ENCODE assay signal across 8 cellular contexts in the genomic region with DNA sequence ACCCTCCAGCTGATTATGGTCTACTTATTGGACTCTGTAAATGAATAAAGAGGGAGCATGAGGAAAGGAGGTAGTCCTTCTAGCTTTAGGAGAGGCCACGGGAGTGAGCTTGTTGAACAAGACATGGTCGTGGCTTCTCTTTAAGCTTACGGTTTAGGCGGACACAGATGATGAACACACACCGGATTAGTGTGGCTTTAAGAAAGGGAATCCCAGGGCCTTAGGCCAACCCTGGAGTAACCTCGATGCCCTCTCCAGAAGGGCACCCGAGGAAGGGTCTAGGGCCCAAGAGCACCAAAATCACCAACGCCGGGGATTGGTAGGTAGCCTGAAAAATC. TPM values are rescaled to one million over a fixed set of nuclear protein-coding genes. Genes with fewer than 3 reads are reported as not detected.
DNase-seq lines count a peak whose midpoint lies in the region; ATAC-seq and TF ChIP-seq lines count a peak whose summit lies in the region.

No MANE protein-coding gene starts in this region.

- H3K9ac ChIP-seq in BLaER1: no peak overlapping the region
- peak overlapping the region; percentile 57 for H3K9ac ChIP-seq in HUES64 (ENCODE audit: low read depth, low read length)

- no peak for TF ChIP-seq CTCF in choroid plexus epithelial cell (conservative IDR thresholded peaks at IDR 0.05; ENCODE audit: low read depth, low read length)
- no peak for TF ChIP-seq CTCF in osteocyte (IDR thresholded peaks at IDR 0.05)

- H3K4me1 ChIP-seq in BLaER1 (peaks cover 33% of the 10 kb centered on the region), HUES64 (ENCODE audit: insufficient read depth, low read length) (peaks cover 34% of the 10 kb centered on the region)

- WGBS in HUES64: 16% methylated on average over 9 of the region's 9 CpGs

- no peaks in the 10 kb centered on the region for H3K9me3 Mint-ChIP-seq in osteocyte (ENCODE audit: unreplicated experiment)

- H3K36me3 ChIP-seq in BLaER1 (peaks cover 34% of the 10 kb centered on the region), HUES64 (ENCODE audit: insufficient read depth, low read length) (peaks cover 41% of the 10 kb centered on the region)

- peak overlapping the region; percentile 67 for H3K4me3 Mint-ChIP-seq in osteocyte (ENCODE audit: unreplicated experiment)

- peak overlapping the region; percentile 94 for H3K4me3 ChIP-seq in BLaER1
- H3K4me3 ChIP-seq in HUES64 (ENCODE audit: low read length): peak overlapping the region; percentile 50
- H3K4me3 ChIP-seq in choroid plexus epithelial cell (ENCODE audit: low read depth, low read length): peak overlapping the region; percentile 46

- DNase-seq in choroid plexus epithelial cell (ENCODE audit: low read depth): no peak
- no peak for DNase-seq in osteocyte (ENCODE audit: extremely low spot score, unreplicated experiment)
- no peak for DNase-seq in iPS-NIHi7 (ENCODE audit: extremely low spot score)
- no peak for DNase-seq in HPDE6-E6E7 (ENCODE audit: extremely low spot score)

- H3K9me3 ChIP-seq in BLaER1: no peaks in the 10 kb centered on the region
- no peaks in the 10 kb centered on the region for H3K9me3 ChIP-seq in HUES64 (ENCODE audit: insufficient read depth, low read depth, low read length)

- ATAC-seq in GM19463 (IDR thresholded peaks at IDR 0.05; ENCODE audit: unreplicated experiment): peak; percentile 3
- ATAC-seq in HG03469 (IDR thresholded peaks at IDR 0.05; ENCODE audit: unreplicated experiment): no peak

- peaks cover 16% of the 10 kb centered on the region; the same call in 1 of the 2 replicates for H4K20me1 ChIP-seq in BLaER1

- H3K27ac ChIP-seq in BLaER1: no peak overlapping the region
- no peak overlapping the region for H3K27ac ChIP-seq in HUES64 (ENCODE audit: low read depth, low read length)

- H3K27me3 ChIP-seq in BLaER1: no peaks in the 10 kb centered on the region
- H3K27me3 ChIP-seq in HUES64 (ENCODE audit: insufficient read depth, low read length): no peaks in the 10 kb centered on the region; the same call in 1 of the 2 replicates

- H3K4me1 Mint-ChIP-seq in osteocyte (ENCODE audit: unreplicated experiment): peaks cover 34% of the 10 kb centered on the region

- peaks cover 17% of the 10 kb centered on the region for H3K27me3 Mint-ChIP-seq in osteocyte (ENCODE audit: unreplicated experiment)

- peak overlapping the region; percentile 69 for H3K4me2 ChIP-seq in BLaER1

- H3K27ac Mint-ChIP-seq in osteocyte (ENCODE audit: unreplicated experiment): peak overlapping the region; percentile 50

- peaks cover 12% of the 10 kb centered on the region for H3K36me3 Mint-ChIP-seq in osteocyte (ENCODE audit: unreplicated experiment)

RNA-seq across cellular contexts. Expression of a gene that starts 39.4 kb away (rescaled TPM):
- 18.4 TPM for polyA plus RNA-seq in HUES64 (2013, experiment 1 of 2)
- polyA plus RNA-seq in HUES64 (2013, experiment 2 of 2): 16.1 TPM
- 0.24 and 0.26 TPM in 2 replicates for total RNA-seq in osteocyte

RNA-seq across cellular contexts. Expression of a gene that starts 52.7 kb away (rescaled TPM):
- polyA plus RNA-seq in HUES64 (2013, experiment 1 of 2): 23.7 TPM
- 24.9 TPM for polyA plus RNA-seq in HUES64 (2013, experiment 2 of 2)
- 18.7 and 18.8 TPM in 2 replicates for total RNA-seq in osteocyte
